24 cellular contexts compared by ENCODE assay signal in the genomic region with DNA sequence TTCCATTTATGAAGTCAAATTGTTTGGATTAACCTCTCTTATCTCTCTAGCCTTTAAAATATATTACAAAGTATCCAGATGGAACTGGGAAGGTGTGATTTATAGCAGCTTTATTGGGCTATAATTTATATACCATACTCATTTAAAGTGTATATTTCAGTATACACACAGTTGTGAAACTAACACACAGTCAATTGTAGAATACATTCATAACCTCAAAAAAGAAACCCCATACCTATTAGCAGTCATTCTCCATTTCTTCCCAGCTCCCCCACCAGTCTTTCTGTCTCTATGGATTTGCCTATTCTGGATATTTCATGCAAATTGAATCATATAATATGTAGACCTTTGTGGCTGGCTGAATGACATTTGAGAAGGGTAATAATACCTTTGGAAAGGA.
"Had no signal": no experiment of that assay in that cellular context is flagged by ENCODE, and none has a peak within 500 bp of the region (broad histone marks: within the 10 kb centered on the region; RNA-seq: fewer than 3 reads in every experiment).

No MANE protein-coding gene starts in this region.

- H3K4me1 ChIP-seq: spleen, upper lobe of right lung had no signal

- H3K27ac ChIP-seq: epithelial cell of prostate, lower lobe of right lung, spleen, suprapubic skin, upper lobe of right lung had no signal

- H3K27me3 Mint-ChIP-seq: effector memory CD8-positive, alpha-beta T cell; memory B cell; stimulated activated naive B cell treated with anti-CD40 and anti-IgM and Interleukin-4, amounts not matched to agents 10 μg/mL and 1 μg/mL and 100 μg/mL, for 72 hours had no signal

- ATAC-seq: effector memory CD8-positive, alpha-beta T cell; gastrocnemius medialis; left cardiac atrium; natural killer cell; psoas muscle; upper lobe of right lung had no signal

- H3K9me3 ChIP-seq: esophagus muscularis mucosa, gastrocnemius medialis, left ventricle myocardium inferior, lower lobe of right lung, psoas muscle, right lobe of liver, spleen, suprapubic skin, tibial nerve, upper lobe of right lung, vagina had no signal

- H3K4me3 ChIP-seq: esophagus muscularis mucosa, gastrocnemius medialis, left ventricle myocardium inferior, lower lobe of right lung, psoas muscle, right lobe of liver, spleen, suprapubic skin, tibial nerve, upper lobe of right lung, vagina had no signal

- H3K9me3 Mint-ChIP-seq: effector memory CD8-positive, alpha-beta T cell; immature natural killer cell; memory B cell; mesothelial cell of epicardium; natural killer cell; stimulated activated naive B cell treated with anti-CD40 and anti-IgM and Interleukin-4, amounts not matched to agents 10 μg/mL and 1 μg/mL and 100 μg/mL, for 72 hours had no signal

- H3K4me1 Mint-ChIP-seq: immature natural killer cell; memory B cell; natural killer cell; stimulated activated naive B cell treated with anti-CD40 and anti-IgM and Interleukin-4, amounts not matched to agents 10 μg/mL and 1 μg/mL and 100 μg/mL, for 72 hours had no signal

- H3K27ac Mint-ChIP-seq: effector memory CD8-positive, alpha-beta T cell; memory B cell; mesothelial cell of epicardium; natural killer cell; stimulated activated naive B cell treated with anti-CD40 and anti-IgM and Interleukin-4, amounts not matched to agents 10 μg/mL and 1 μg/mL and 100 μg/mL, for 72 hours had no signal

- H3K27me3 ChIP-seq: esophagus muscularis mucosa, gastrocnemius medialis, right lobe of liver, spleen, suprapubic skin, tibial nerve, upper lobe of right lung, vagina had no signal

- H3K4me3 Mint-ChIP-seq: effector memory CD8-positive, alpha-beta T cell; immature natural killer cell; memory B cell; mesothelial cell of epicardium; natural killer cell; stimulated activated naive B cell treated with anti-CD40 and anti-IgM and Interleukin-4, amounts not matched to agents 10 μg/mL and 1 μg/mL and 100 μg/mL, for 72 hours had no signal

- DNase-seq: cortex of kidney; effector memory CD8-positive, alpha-beta T cell; gastrocnemius medialis; immature natural killer cell; left cardiac atrium; left ventricle myocardium inferior; lower lobe of right lung; natural killer cell; psoas muscle; retina; right lobe of liver; spleen; stimulated activated CD4-positive, alpha-beta T cell treated with anti-CD3 and anti-CD28 coated beads, Interleukin-15, amount 100 ng/mL, for 24 hours; stimulated activated CD4-positive, alpha-beta T cell treated with anti-CD3 and anti-CD28 coated beads, Interleukin-1b, Interleukin-23, amount 100 ng/mL, for 48 hours; stimulated activated CD4-positive, alpha-beta T cell treated with anti-CD3 and anti-CD28 coated beads, Interleukin-4, amount 100 ng/mL, for 24 hours; stimulated activated naive B cell treated with anti-CD40 and anti-IgM and Interleukin-4, amounts not matched to agents 10 μg/mL and 1 μg/mL and 100 μg/mL, for 72 hours; upper lobe of right lung had no signal
